In genomic region chr20:56393133-56393472, GRCh38 we compare ENCODE assay signal across 8 cellular contexts. TPM values are rescaled to one million over a fixed set of nuclear protein-coding genes. Genes with fewer than 3 reads are reported as not detected.
A peak's percentile ranks its signal among the peaks of the same experiment; 100 is the strongest.
DNase-seq lines count a peak whose midpoint lies in the region; FAIRE-seq and TF ChIP-seq lines count a peak whose summit lies in the region.

No MANE protein-coding gene starts in this region.

- no peak for TF ChIP-seq CTCF in PC-9 (conservative IDR thresholded peaks at IDR 0.05)
- TF ChIP-seq CTCF in fibroblast of villous mesenchyme (IDR thresholded peaks at IDR 0.05; ENCODE audit: insufficient read depth, low read depth, low read length), result no peak

- H3K9me2 ChIP-seq in PC-9 (ENCODE audit: insufficient read depth), result no peaks in the 10 kb centered on the region

- H3K36me3 ChIP-seq in PC-9 (ENCODE audit: low read depth) (peaks cover 42% of the 10 kb centered on the region), small intestine (ENCODE audit: control insufficient read depth in 2 of 2, insufficient read depth in 2 of 2, low read length in 2 of 2) (peaks cover 5 to 10% of the 10 kb centered on the region in 2 donors)

- H3K9me3 ChIP-seq in PC-9 (ENCODE audit: insufficient read depth, low read depth) (no peaks in the 10 kb centered on the region), small intestine (ENCODE audit: control insufficient read depth, low read depth) (no peaks in the 10 kb centered on the region)

- DNase-seq in NCI-H345 (lab: John Stamatoyannopoulos, UW) (peak; percentile 20), NCI-H345 treated with DMSO at 0.1 percent for 48 hours (lab: John Stamatoyannopoulos, UW; ENCODE audit: unreplicated experiment) (no peak), PC-9 (no peak), fibroblast of villous mesenchyme (ENCODE audit: low read depth) (peak; percentile 34), small intestine (peak; percentile 5), iPS-NIHi7 (ENCODE audit: extremely low spot score) (no peak), GM19238 (ENCODE audit: insufficient read length, low spot score) (no peak), caudate nucleus (lab: John Stamatoyannopoulos, UW) (no peak)

- peak overlapping the region; percentile 91 for H3K4me2 ChIP-seq in PC-9

- peaks cover 9% of the 10 kb centered on the region; the same call in 1 of the 2 replicates for H3F3A ChIP-seq in PC-9 (ENCODE audit: insufficient read depth, low read depth)

- intact Hi-C loops in PC-9 (cut with micrococcal nuclease; ENCODE audit: unreplicated experiment), result loop anchor here (2.0 kb wide), 1 partner anchor 76 kb away; the partner anchor contains the start of gene RTF2

- H3K4me3 ChIP-seq in PC-9 (peak overlapping the region; percentile 76), fibroblast of villous mesenchyme (ENCODE audit: low read depth, low read length) (peak overlapping the region; percentile 96), small intestine (ENCODE audit: low read depth in 1 of 2, low read length in 2 of 2) (peak overlapping the region; percentile 76 to 93)

- H3K27me3 ChIP-seq in PC-9 (ENCODE audit: insufficient read depth, low read depth), result no peaks in the 10 kb centered on the region
- H3K27me3 ChIP-seq in small intestine (ENCODE audit: control insufficient read depth in 2 of 2, insufficient read depth in 2 of 2, low read length in 2 of 2), result no peaks in the 10 kb centered on the region

- CTCF ChIA-PET in PC-9 (lab: Charles Lee), result no interaction called here

- H3K4me1 ChIP-seq in PC-9 (replicated peaks; ENCODE audit: insufficient read depth) (peaks cover 24% of the 10 kb centered on the region), small intestine (ENCODE audit: control insufficient read depth in 2 of 2, insufficient read depth in 1 of 2, low read depth in 1 of 2, low read length in 1 of 2) (peaks cover 0 to 4% of the 10 kb centered on the region in 2 donors)

- 0 to 6% (median 2%) methylated on average over 6 of the region's 6 CpGs for WGBS in small intestine, 3 donors

- no peak for FAIRE-seq in small intestine (lab: Jason Lieb, UNC)

- no TSS peak for BruUV-seq in PC-9 (replicated peaks; lab: Mats Ljungman, UMichigan)

- POLR2A ChIA-PET in PC-9 (lab: Charles Lee; ENCODE audit: unreplicated experiment), result no interaction called here

- H4K20me1 ChIP-seq in PC-9 (ENCODE audit: insufficient read depth), result peaks cover 6% of the 10 kb centered on the region; the same call in 1 of the 2 replicates

- no peak overlapping the region for H3K27ac ChIP-seq in PC-9
- H3K27ac ChIP-seq in small intestine (ENCODE audit: low read depth in 1 of 2, low read length in 1 of 2), result no peak overlapping the region
- H3K27ac ChIP-seq in caudate nucleus (ENCODE audit: low read depth, low read length), result no peak overlapping the region

- peaks cover 71% of the 10 kb centered on the region for H3K79me2 ChIP-seq in PC-9 (ENCODE audit: low read depth)

- H2AFZ ChIP-seq in PC-9, result peak overlapping the region; percentile 96; the same call in 1 of the 2 replicates

RNA-seq across cellular contexts. Expression of gene CSTF1, which starts 0.7 kb away (rescaled TPM):
- 39.6 and 50.0 TPM in 2 replicates for total RNA-seq in PC-9 (2021)
- 22.9 and 40.6 TPM in 2 replicates for total RNA-seq in fibroblast of villous mesenchyme
- polyA plus RNA-seq in small intestine, result 10 to 100 TPM in 1 of 3 donors, 1 to 10 TPM in 2; 9.2 to 13.1 (median 9.5) TPM

RNA-seq across cellular contexts. Expression of gene AURKA, which starts 1.1 kb away (rescaled TPM):
- total RNA-seq in PC-9 (2021) (66.7 and 92.0 TPM in 2 replicates), fibroblast of villous mesenchyme (22.9 and 57.0 TPM in 2 replicates)
- 10 to 100 TPM in 2 of 3 donors, 1 to 10 TPM in 1; 4.3 to 26.6 (median 12.7) TPM for polyA plus RNA-seq in small intestine

RNA-seq across cellular contexts. Expression of gene CASS4, which starts 19.0 kb away (rescaled TPM):
- total RNA-seq in PC-9 (2021) (0.15 TPM in 1 of 2 replicates, not detected in the other), fibroblast of villous mesenchyme (1.3 and 3.5 TPM in 2 replicates)
- 1 to 10 TPM in 1 of 3 donors, under 1 TPM in 1, not detected in 1; 0.70 to 1.1 TPM for polyA plus RNA-seq in small intestine

RNA-seq across cellular contexts. Expression of gene FAM210B, which starts 34.3 kb away (rescaled TPM):
- total RNA-seq in PC-9 (2021) (18.9 and 21.4 TPM in 2 replicates), fibroblast of villous mesenchyme (38.0 and 46.2 TPM in 2 replicates)
- polyA plus RNA-seq in small intestine, result 10 to 100 TPM; 18.1 to 21.9 (median 21.4) TPM

Comparison
In these comparisons a context has a peak if more than half of its experiments do, and no peak if none do; other contexts are left out.
1. DNase-seq: peak in NCI-H345 (single experiment), fibroblast of villous mesenchyme (single experiment) and small intestine (single experiment); none in NCI-H345 treated with DMSO at 0.1 percent for 48 hours (single experiment), PC-9 (0 of 2), iPS-NIHi7 (single experiment), GM19238 (single experiment) and caudate nucleus (0 of 61).
2. Peak in every context shown above with its lines, with median percentiles within 50 percentile points of each other: H3K4me3 ChIP-seq.